In the genomic region with DNA sequence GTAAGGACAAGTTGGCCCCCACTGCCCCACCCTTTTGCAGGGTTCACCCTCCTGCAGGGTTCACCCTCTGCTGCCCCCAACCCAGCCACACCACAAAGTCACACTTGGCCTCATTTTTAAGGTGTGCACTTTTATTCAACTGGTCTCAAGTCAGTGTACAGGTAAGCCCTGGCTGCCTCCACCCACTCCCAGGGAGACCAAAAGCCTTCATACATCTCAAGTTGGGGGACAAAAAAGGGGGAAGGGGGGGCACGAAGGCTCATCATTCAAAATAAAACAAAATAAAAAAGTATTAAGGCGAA, we compare ENCODE assay signal across 8 cellular contexts. TPM values are rescaled to one million over a fixed set of nuclear protein-coding genes. Genes with fewer than 3 reads are reported as not detected.
A peak's percentile ranks its signal among the peaks of the same experiment; 100 is the strongest.
DNase-seq lines count a peak whose midpoint lies in the region; ATAC-seq and TF ChIP-seq lines count a peak whose summit lies in the region.
"Not testable (repeated sequence)": the region's sequence is repeated elsewhere in the genome, so short reads cannot be mapped to it uniquely, and the experiment has no call there.

No MANE protein-coding gene starts in this region.

- intact Hi-C loops in Panc1 (cut with micrococcal nuclease; ENCODE audit: unreplicated experiment); Right ventricle myocardium inferior (cut with DNase I); gastrocnemius medialis (cut with DNase I; ENCODE audit: low total_unique reads); uterus (cut with DNase I; ENCODE audit: low total_unique reads): not testable (repeated sequence)

- not testable (repeated sequence) for TF ChIP-seq POLR2A in gastrocnemius medialis (IDR thresholded peaks at IDR 0.05); uterus (IDR thresholded peaks at IDR 0.05)

- CTCF ChIA-PET in Panc1 (lab: Charles Lee): not testable (repeated sequence)

- POLR2A ChIA-PET in Panc1 (lab: Charles Lee): not testable (repeated sequence)

- H3K9me3 Mint-ChIP-seq in activated T-cell treated with anti-CD3 and anti-CD28 coated beads, Interleukin-2, amount 50 U/mL, for 72 hours: not testable (repeated sequence)

- BruUV-seq in Panc1 (replicated peaks; lab: Mats Ljungman, UMichigan): not testable (repeated sequence)

- peak overlapping the region; percentile 93 for H3K4me3 ChIP-seq in GM12864 (ENCODE audit: low read depth, low read length)
- peak overlapping the region; percentile 79 to 85 for H3K4me3 ChIP-seq in Panc1 (ENCODE audit: low read depth in 2 of 2, low read length in 2 of 2)
- not testable (repeated sequence) for H3K4me3 ChIP-seq in mucosa of stomach (ENCODE audit: low read length)
- H3K4me3 ChIP-seq in gastrocnemius medialis: peak overlapping the region; percentile 77 to 99 (median 88)
- H3K4me3 ChIP-seq in uterus: peak overlapping the region; percentile 84 to 92

- TF ChIP-seq CTCF in GM12864 (IDR thresholded peaks at IDR 0.05; ENCODE audit: low read depth, low read length, missing control alignments); Panc1 (IDR thresholded peaks at IDR 0.05); gastrocnemius medialis (IDR thresholded peaks at IDR 0.05 in 4 of 5, conservative IDR thresholded peaks at IDR 0.05 in 1 of 5); uterus (IDR thresholded peaks at IDR 0.05): not testable (repeated sequence)

- in situ Hi-C loops in Panc1 (cut with HindIII; ENCODE audit: low pct_unique_long_range_greater_than_20kb, low sequenced_read_pairs); gastrocnemius medialis (cut with MboI; ENCODE audit: low sequenced_read_pairs in 4 of 4): not testable (repeated sequence)

- H3K27me3 ChIP-seq in Panc1 (ENCODE audit: control insufficient read depth, insufficient read depth, low read length); mucosa of stomach (ENCODE audit: control insufficient read depth, insufficient read depth, low read length); gastrocnemius medialis; uterus: not testable (repeated sequence)

- not testable (repeated sequence) for H3K27me3 Mint-ChIP-seq in activated T-cell treated with anti-CD3 and anti-CD28 coated beads, Interleukin-2, amount 50 U/mL, for 72 hours (ENCODE audit: low read depth)

- peaks cover 31 to 37% of the 10 kb centered on the region in 2 donors for H3K36me3 Mint-ChIP-seq in activated T-cell treated with anti-CD3 and anti-CD28 coated beads, Interleukin-2, amount 50 U/mL, for 72 hours (ENCODE audit: insufficient read depth in 2 of 2)

- DNase-seq in GM12864 (ENCODE audit: low read depth); Panc1 (ENCODE audit: low read depth, low spot score); activated T-cell treated with anti-CD3 and anti-CD28 coated beads, Interleukin-2, amount 50 U/mL, for 72 hours; gastrocnemius medialis; uterus: not testable (repeated sequence)
- peak; percentile 29 for DNase-seq in central memory CD4-positive, alpha-beta T cell
- peak; percentile 1 for DNase-seq in Right ventricle myocardium inferior (ENCODE audit: missing footprints)

- H3K9ac ChIP-seq in mucosa of stomach (ENCODE audit: low read length): peak overlapping the region; percentile 50

- not testable (repeated sequence) for ATAC-seq in Panc1; activated T-cell treated with anti-CD3 and anti-CD28 coated beads, Interleukin-2, amount 50 U/mL, for 72 hours (replicated peaks in 1 of 2); Right ventricle myocardium inferior; gastrocnemius medialis

- peak overlapping the region; percentile 96 for H3K27ac Mint-ChIP-seq in activated T-cell treated with anti-CD3 and anti-CD28 coated beads, Interleukin-2, amount 50 U/mL, for 72 hours

- H3K27ac ChIP-seq in Panc1 (ENCODE audit: low read length): peak overlapping the region; percentile 97
- H3K27ac ChIP-seq in gastrocnemius medialis: peak overlapping the region; percentile 96 to 100 (median 98)
- peak overlapping the region; percentile 100 for H3K27ac ChIP-seq in uterus

- H3K36me3 ChIP-seq in Panc1 (ENCODE audit: control insufficient read depth, insufficient read depth, low read length): peaks cover 27% of the 10 kb centered on the region
- peaks cover 36% of the 10 kb centered on the region for H3K36me3 ChIP-seq in mucosa of stomach (ENCODE audit: control insufficient read depth, insufficient read depth, low read length)
- H3K36me3 ChIP-seq in gastrocnemius medialis: peaks cover 0 to 34% of the 10 kb centered on the region in 2 donors
- not testable (repeated sequence) for H3K36me3 ChIP-seq in uterus

- H3K4me3 Mint-ChIP-seq in activated T-cell treated with anti-CD3 and anti-CD28 coated beads, Interleukin-2, amount 50 U/mL, for 72 hours: peak overlapping the region; percentile 92 to 95

- peaks cover 36% of the 10 kb centered on the region for H3K4me1 ChIP-seq in Panc1 (ENCODE audit: control insufficient read depth, insufficient read depth, low read length)
- H3K4me1 ChIP-seq in mucosa of stomach (ENCODE audit: control insufficient read depth, insufficient read depth, low read length): peaks cover 28% of the 10 kb centered on the region
- H3K4me1 ChIP-seq in gastrocnemius medialis: peaks cover 16 to 30% of the 10 kb centered on the region in 2 donors
- H3K4me1 ChIP-seq in uterus: not testable (repeated sequence)

- H3K4me1 Mint-ChIP-seq in activated T-cell treated with anti-CD3 and anti-CD28 coated beads, Interleukin-2, amount 50 U/mL, for 72 hours (ENCODE audit: low read depth): peaks cover 43% of the 10 kb centered on the region

- not testable (repeated sequence) for H3K9me3 ChIP-seq in Panc1 (ENCODE audit: control insufficient read depth, insufficient read depth, low read depth, low read length); mucosa of stomach (ENCODE audit: control insufficient read depth, low read length); gastrocnemius medialis; uterus

RNA-seq across cellular contexts. Expression of a gene that starts 3.4 kb away (rescaled TPM):
- 4,511 TPM for total RNA-seq in Panc1 (2021; ENCODE audit: unreplicated experiment)
- 7,753 TPM for polyA plus RNA-seq in Panc1 (2012; ENCODE audit: insufficient read length)
- total RNA-seq in activated T-cell treated with anti-CD3 and anti-CD28 coated beads, Interleukin-2, amount 50 U/mL, for 72 hours: 1,000 to 10,000 TPM; 4,284 to 5,173 TPM
- 934 TPM for total RNA-seq in Right ventricle myocardium inferior
- 100 to 1,000 TPM; 174 to 628 (median 303) TPM for total RNA-seq in gastrocnemius medialis
- total RNA-seq in uterus: 1,000 to 10,000 TPM; 2,117 to 6,387 (median 2,745) TPM

RNA-seq across cellular contexts. Expression of a gene that starts 13.4 kb away (rescaled TPM):
- total RNA-seq in Panc1 (2021; ENCODE audit: unreplicated experiment) (29.2 TPM), Right ventricle myocardium inferior (6.5 TPM), gastrocnemius medialis (10 to 100 TPM in 2 of 4 donors, 1 to 10 TPM in 2; 6.9 to 11.4 (median 10.6) TPM), uterus (10 to 100 TPM in 1 of 4 donors, 1 to 10 TPM in 3; 2.8 to 15.0 (median 4.6) TPM)
- polyA plus RNA-seq in Panc1 (2012; ENCODE audit: insufficient read length): 23.0 TPM
- total RNA-seq in activated T-cell treated with anti-CD3 and anti-CD28 coated beads, Interleukin-2, amount 50 U/mL, for 72 hours: 10 to 100 TPM in 1 of 2 donors, 1 to 10 TPM in 1; 10.0 to 12.3 TPM
